ENCODE assay signal across 8 cellular contexts in genomic region chr6:142821860-142822259, GRCh38.
DNase-seq lines count a peak whose midpoint lies in the region; ATAC-seq and TF ChIP-seq lines count a peak whose summit lies in the region.

No MANE protein-coding gene starts in this region.

- H3K36me3 Mint-ChIP-seq in stimulated activated naive B cell treated with anti-CD40 and anti-IgM and Interleukin-4, amounts not matched to agents 10 μg/mL and 1 μg/mL and 100 μg/mL, for 72 hours = peaks cover 12 to 21% of the 10 kb centered on the region in 2 donors

- peak; percentile 36 for ATAC-seq in Right ventricle myocardium inferior
- peak; percentile 63 for ATAC-seq in left ventricle myocardium superior
- ATAC-seq in stimulated activated naive B cell treated with anti-CD40 and anti-IgM and Interleukin-4, amounts not matched to agents 10 μg/mL and 1 μg/mL and 100 μg/mL, for 72 hours (replicated peaks) = no peak

- TF ChIP-seq CTCF in right atrium auricular region (IDR thresholded peaks at IDR 0.05) = no peak
- TF ChIP-seq CTCF in WERI-Rb-1 (IDR thresholded peaks at IDR 0.05; ENCODE audit: low read depth, low read length) = no peak
- TF ChIP-seq CTCF in hepatocyte (IDR thresholded peaks at IDR 0.05; ENCODE audit: poor library complexity) = no peak

- intact Hi-C loops in Right ventricle myocardium inferior (cut with DNase I) (no loop called here), left ventricle myocardium superior (cut with micrococcal nuclease) (no loop called here), posterior vena cava (cut with DNase I) (no loop called here)

- H3K27ac Mint-ChIP-seq in stimulated activated naive B cell treated with anti-CD40 and anti-IgM and Interleukin-4, amounts not matched to agents 10 μg/mL and 1 μg/mL and 100 μg/mL, for 72 hours = peak overlapping the region; percentile 86

- H3K9me2 ChIP-seq in hepatocyte (replicated peaks; ENCODE audit: insufficient read depth) = no peaks in the 10 kb centered on the region

- no peaks in the 10 kb centered on the region for H3K27me3 ChIP-seq in right atrium auricular region
- H3K27me3 ChIP-seq in WERI-Rb-1 (ENCODE audit: insufficient read depth, low read depth, severe bottlenecking) = no peaks in the 10 kb centered on the region
- no peaks in the 10 kb centered on the region for H3K27me3 ChIP-seq in hepatocyte

- H3K4me3 Mint-ChIP-seq in stimulated activated naive B cell treated with anti-CD40 and anti-IgM and Interleukin-4, amounts not matched to agents 10 μg/mL and 1 μg/mL and 100 μg/mL, for 72 hours = peak overlapping the region in 1 of 2 donors; percentile 6

- no peaks in the 10 kb centered on the region for H4K20me1 ChIP-seq in hepatocyte (ENCODE audit: insufficient read depth, poor library complexity, severe bottlenecking)

- no peak overlapping the region for H3K27ac ChIP-seq in right atrium auricular region
- H3K27ac ChIP-seq in WERI-Rb-1 = no peak overlapping the region
- H3K27ac ChIP-seq in hepatocyte = no peak overlapping the region

- H3K4me3 ChIP-seq in right atrium auricular region (no peak overlapping the region), WERI-Rb-1 (ENCODE audit: low read depth, low read length) (no peak overlapping the region), hepatocyte (no peak overlapping the region)

- H3K4me1 Mint-ChIP-seq in stimulated activated naive B cell treated with anti-CD40 and anti-IgM and Interleukin-4, amounts not matched to agents 10 μg/mL and 1 μg/mL and 100 μg/mL, for 72 hours = peaks cover 39 to 68% of the 10 kb centered on the region in 2 donors

- 97% methylated on average over 4 of the region's 4 CpGs for WGBS in hepatocyte (ENCODE audit: low lambda C conversion rate, missing lambda C conversion rate)

- H3K4me1 ChIP-seq in right atrium auricular region (peaks cover 0 to 47% of the 10 kb centered on the region in 2 donors), hepatocyte (ENCODE audit: insufficient read depth) (peaks cover 13% of the 10 kb centered on the region)

- H3K36me3 ChIP-seq in right atrium auricular region (no peaks in the 10 kb centered on the region), WERI-Rb-1 (no peaks in the 10 kb centered on the region), hepatocyte (replicated peaks; ENCODE audit: insufficient read depth, low read depth) (no peaks in the 10 kb centered on the region)

- DNase-seq in Right ventricle myocardium inferior (ENCODE audit: missing footprints) = no peak
- DNase-seq in right atrium auricular region (ENCODE audit: low spot score) = no peak
- DNase-seq in WERI-Rb-1 = peak; percentile 15
- no peak for DNase-seq in left ventricle myocardium superior
- no peak for DNase-seq in stimulated activated naive B cell treated with anti-CD40 and anti-IgM and Interleukin-4, amounts not matched to agents 10 μg/mL and 1 μg/mL and 100 μg/mL, for 72 hours
- DNase-seq in hepatocyte (ENCODE audit: low spot score) = no peak
- DNase-seq in NCI-H2171 (lab: John Stamatoyannopoulos, UW) = no peak
- DNase-seq in posterior vena cava (ENCODE audit: low spot score) = no peak

- H2AFZ ChIP-seq in hepatocyte = no peak overlapping the region

- no peaks in the 10 kb centered on the region for H3K27me3 Mint-ChIP-seq in stimulated activated naive B cell treated with anti-CD40 and anti-IgM and Interleukin-4, amounts not matched to agents 10 μg/mL and 1 μg/mL and 100 μg/mL, for 72 hours

- no peaks in the 10 kb centered on the region for H3K9me3 ChIP-seq in right atrium auricular region
- H3K9me3 ChIP-seq in WERI-Rb-1 (ENCODE audit: severe bottlenecking) = no peaks in the 10 kb centered on the region
- H3K9me3 ChIP-seq in hepatocyte (ENCODE audit: low read depth) = no peaks in the 10 kb centered on the region

- peaks cover 3 to 4% of the 10 kb centered on the region in 2 donors for H3K9me3 Mint-ChIP-seq in stimulated activated naive B cell treated with anti-CD40 and anti-IgM and Interleukin-4, amounts not matched to agents 10 μg/mL and 1 μg/mL and 100 μg/mL, for 72 hours

- H3K79me2 ChIP-seq in hepatocyte = peaks cover 2% of the 10 kb centered on the region

- H3K4me2 ChIP-seq in hepatocyte = no peak overlapping the region

Comparison
In these comparisons a context has a peak if more than half of its experiments do, and no peak if none do; other contexts are left out.
1. ATAC-seq: peak in Right ventricle myocardium inferior (single experiment) and left ventricle myocardium superior (single experiment); none in stimulated activated naive B cell treated with anti-CD40 and anti-IgM and Interleukin-4, amounts not matched to agents 10 μg/mL and 1 μg/mL and 100 μg/mL, for 72 hours (0 of 2).